13 cellular contexts compared by ENCODE assay signal in genomic region chr1:178628637-178629548, GRCh38.
A peak's percentile ranks its signal among the peaks of the same experiment; 100 is the strongest.
DNase-seq lines count a peak whose midpoint lies in the region; ATAC-seq and TF ChIP-seq lines count a peak whose summit lies in the region.
"Had no signal": no experiment of that assay in that cellular context is flagged by ENCODE, and none has a peak within 500 bp of the region (broad histone marks: within the 10 kb centered on the region; RNA-seq: fewer than 3 reads in every experiment).

No MANE protein-coding gene starts in this region.

- peaks cover 28% of the 10 kb centered on the region for H3K4me1 ChIP-seq in KMS-11 (ENCODE audit: low read depth, poor library complexity, severe bottlenecking)
- H3K4me1 ChIP-seq in left lung = no peaks in the 10 kb centered on the region
- 0 out of 2 replicates have a peak, but pooled peaks cover 13% of the 10 kb centered on the region for H3K4me1 ChIP-seq in PC-9 (replicated peaks; ENCODE audit: insufficient read depth)
- H3K4me1 ChIP-seq: colonic mucosa had no signal

- H3K27me3 ChIP-seq in KMS-11 (ENCODE audit: insufficient read depth, low read depth) = no peaks in the 10 kb centered on the region; the same call in 1 of the 2 replicates
- H3K27me3 ChIP-seq in left lung = no peaks in the 10 kb centered on the region
- H3K27me3 ChIP-seq in PC-9 (ENCODE audit: insufficient read depth, low read depth) = no peaks in the 10 kb centered on the region
- H3K27me3 ChIP-seq: colonic mucosa, SJSA1 had no signal

- H3K4me2 ChIP-seq in KMS-11 (peak overlapping the region; percentile 47), PC-9 (no peak overlapping the region)

- H3K4me3 ChIP-seq in AG09309 (ENCODE audit: control insufficient read depth, low read depth, low read length) (no peak overlapping the region), KMS-11 (IDR thresholded peaks at IDR 0.05; ENCODE audit: insufficient read depth, low read depth, low read length) (no peak overlapping the region), left lung (no peak overlapping the region), PC-9 (no peak overlapping the region)
- H3K4me3 ChIP-seq: colonic mucosa, SJSA1, thoracic aorta had no signal

- peak; percentile 31 for DNase-seq in AG09309 (ENCODE audit: low read depth)
- peak; percentile 74 for DNase-seq in ecto neural progenitor cell (ENCODE audit: low spot score)
- DNase-seq in left lung = no peak
- DNase-seq in PC-9 = no peak
- no peak for DNase-seq in DMS79 (lab: John Stamatoyannopoulos, UW)
- no peak for DNase-seq in left colon
- DNase-seq: colonic mucosa, head of caudate nucleus, NCI-H2227 treated with DMSO at 0.1 percent for 48 hours had no signal

- CTCF ChIA-PET in PC-9 (lab: Charles Lee) = no interaction called here

- ATAC-seq in left lung (peak; percentile 37), left colon (no peak)
- ATAC-seq in activated CD4-positive, CD25-positive, alpha-beta regulatory T cell treated with anti-CD3 and anti-CD28 coated beads, Interleukin-2, amount 50 U/mL, for 24 hours = no peak

- BruUV-seq in PC-9 (replicated peaks; lab: Mats Ljungman, UMichigan) = no TSS peak

- H2AFZ ChIP-seq in KMS-11 (ENCODE audit: low read depth) = no peak overlapping the region
- no peak overlapping the region for H2AFZ ChIP-seq in PC-9

- H3K27ac ChIP-seq in KMS-11 (peak overlapping the region; percentile 11; the same call in 1 of the 2 replicates), left lung (no peak overlapping the region), PC-9 (no peak overlapping the region)
- H3K27ac ChIP-seq: colonic mucosa, SJSA1, thoracic aorta had no signal

- intact Hi-C loops in left lung (cut with DNase I) (no loop called here), PC-9 (cut with micrococcal nuclease; ENCODE audit: unreplicated experiment) (no loop called here), left colon (cut with DNase I, micrococcal nuclease) (no loop called here)

- H3K36me3 ChIP-seq in KMS-11 (ENCODE audit: insufficient read depth) (no peaks in the 10 kb centered on the region), left lung (no peaks in the 10 kb centered on the region), PC-9 (ENCODE audit: low read depth) (no peaks in the 10 kb centered on the region)
- H3K36me3 ChIP-seq: colonic mucosa, SJSA1, thoracic aorta had no signal

- POLR2A ChIA-PET in PC-9 (lab: Charles Lee; ENCODE audit: unreplicated experiment) = interaction anchor here (0.7 kb wide), 1 partner anchor 227 kb away, joined by 3 read pairs; no protein-coding TSS in a partner anchor

- H4K20me1 ChIP-seq in KMS-11 (ENCODE audit: insufficient read depth) (no peaks in the 10 kb centered on the region), PC-9 (ENCODE audit: insufficient read depth) (no peaks in the 10 kb centered on the region)

- H3K9me2 ChIP-seq in PC-9 (ENCODE audit: insufficient read depth) = no peaks in the 10 kb centered on the region

- no peak overlapping the region for H3K9ac ChIP-seq in KMS-11

- H3K9me3 ChIP-seq in left lung (no peaks in the 10 kb centered on the region), PC-9 (ENCODE audit: insufficient read depth, low read depth) (no peaks in the 10 kb centered on the region)
- H3K9me3 ChIP-seq: colonic mucosa, SJSA1, thoracic aorta had no signal

- peaks cover 9% of the 10 kb centered on the region; the same call in 1 of the 2 replicates for H3F3A ChIP-seq in PC-9 (ENCODE audit: insufficient read depth, low read depth)

- TF ChIP-seq CTCF in AG09309 (IDR thresholded peaks at IDR 0.05; ENCODE audit: control insufficient read depth, insufficient read depth, low read depth, low read length, missing control alignments) (no peak), KMS-11 (conservative IDR thresholded peaks at IDR 0.05; ENCODE audit: low read depth, low read length) (no peak), left lung (IDR thresholded peaks at IDR 0.05) (no peak), PC-9 (conservative IDR thresholded peaks at IDR 0.05) (no peak)

- H3K79me2 ChIP-seq in KMS-11 (ENCODE audit: insufficient read depth, low read depth) = no peaks in the 10 kb centered on the region
- no peaks in the 10 kb centered on the region for H3K79me2 ChIP-seq in PC-9 (ENCODE audit: low read depth)

Comparison
In these comparisons a context has a peak if more than half of its experiments do, and no peak if none do; other contexts are left out.
1. DNase-seq: peak in AG09309 (single experiment) and ecto neural progenitor cell (single experiment); none in left lung (0 of 2), PC-9 (0 of 2), DMS79 (single experiment) and left colon (0 of 2).